8 cellular contexts compared by ENCODE assay signal in the genomic region with DNA sequence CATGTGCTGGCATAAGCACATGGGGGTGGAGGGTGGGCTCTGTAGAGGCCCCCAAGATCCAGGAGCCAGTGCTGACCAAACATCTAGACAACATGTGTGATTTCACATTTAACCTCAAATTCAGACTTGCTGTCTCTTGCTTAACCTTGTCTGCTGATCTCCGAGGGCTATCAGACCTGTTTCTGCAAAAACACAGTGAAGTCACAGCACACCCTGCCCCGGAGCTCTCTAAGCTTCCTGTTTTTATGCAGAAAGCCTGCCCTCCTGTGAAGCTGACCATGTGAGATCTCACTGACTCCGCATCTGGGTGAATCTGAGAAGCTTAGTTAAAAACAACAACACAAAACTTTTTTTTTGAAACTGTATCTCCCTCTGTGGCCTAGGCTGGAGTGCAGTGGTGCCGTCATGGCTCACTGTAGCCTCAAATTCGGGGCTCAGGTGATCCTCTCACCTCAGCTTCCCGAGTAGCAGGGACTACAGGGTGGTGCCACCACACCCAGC. TPM values are rescaled to one million over a fixed set of nuclear protein-coding genes. Genes with fewer than 3 reads are reported as not detected.
DNase-seq lines count a peak whose midpoint lies in the region; ATAC-seq and TF ChIP-seq lines count a peak whose summit lies in the region.

No MANE protein-coding gene starts in this region.

- TF ChIP-seq CTCF in astrocyte of the spinal cord (IDR thresholded peaks at IDR 0.05; ENCODE audit: low read depth, low read length): no peak
- no peak for TF ChIP-seq CTCF in right lobe of liver (IDR thresholded peaks at IDR 0.05)

- no peaks in the 10 kb centered on the region for H3K4me1 ChIP-seq in right lobe of liver
- no peaks in the 10 kb centered on the region for H3K4me1 ChIP-seq in aorta (ENCODE audit: control insufficient read depth in 1 of 2, insufficient read depth in 2 of 2, low read length in 2 of 2)

- no peaks in the 10 kb centered on the region for H3K27me3 ChIP-seq in right lobe of liver
- H3K27me3 ChIP-seq in aorta (ENCODE audit: control insufficient read depth in 1 of 2, insufficient read depth in 2 of 2, low read length in 1 of 2): no peaks in the 10 kb centered on the region

- no peak overlapping the region for H3K4me3 ChIP-seq in astrocyte of the spinal cord (ENCODE audit: low read depth, low read length)
- no peak overlapping the region for H3K4me3 ChIP-seq in right lobe of liver
- H3K4me3 ChIP-seq in aorta (ENCODE audit: low read length in 2 of 2): no peak overlapping the region

- H3K36me3 ChIP-seq in right lobe of liver (no peaks in the 10 kb centered on the region), aorta (ENCODE audit: control insufficient read depth in 1 of 2, insufficient read depth in 2 of 2, low read length in 1 of 2) (no peaks in the 10 kb centered on the region)

- peak; percentile 81 to 94 (median 92) for ATAC-seq in right lobe of liver
- ATAC-seq in aorta (ENCODE audit: low FRiP score): peak; percentile 44
- no peak for ATAC-seq in GM21447 (IDR thresholded peaks at IDR 0.05; ENCODE audit: unreplicated experiment)

- DNase-seq in activated naive CD4-positive, alpha-beta T cell treated with Interleukin-2 at 50 U/mL for 16 hours: peak; percentile 24
- DNase-seq in activated naive CD4-positive, alpha-beta T cell treated with anti-CD3 and anti-CD28 coated beads, Interleukin-2, amount 50 U/mL, for 16 hours: no peak
- DNase-seq in astrocyte of the spinal cord (ENCODE audit: low read depth, low spot score) (peak; percentile 19), right lobe of liver (peak in 1 of 3 donors; percentile 64), aorta (peak in 1 of 2 donors; percentile 79), COLO668 (lab: John Stamatoyannopoulos, UW; ENCODE audit: unreplicated experiment) (no peak), cortex of kidney (lab: John Stamatoyannopoulos, UW) (no peak)

- no peak for TF ChIP-seq POLR2A in right lobe of liver (IDR thresholded peaks at IDR 0.05)

- in situ Hi-C loops in astrocyte of the spinal cord (cut with HindIII; ENCODE audit: low sequenced_read_pairs): no loop called here

- intact Hi-C loops in right lobe of liver (cut with DNase I): no loop called here
- intact Hi-C loops in aorta (cut with DNase I): no loop called here

- H3K27ac ChIP-seq in right lobe of liver (peak overlapping the region; percentile 62 to 78 (median 66)), aorta (ENCODE audit: low read depth in 1 of 2, low read length in 2 of 2) (no peak overlapping the region)

- H3K9me3 ChIP-seq in right lobe of liver: no peaks in the 10 kb centered on the region
- no peaks in the 10 kb centered on the region for H3K9me3 ChIP-seq in aorta (ENCODE audit: control insufficient read depth, low read length)

- 24% methylated on average over 6 of the region's 6 CpGs for WGBS in right lobe of liver (ENCODE audit: insufficient coverage, low coverage, low lambda C conversion rate, missing lambda C conversion rate)
- 49 to 50% methylated on average over 6 of the region's 6 CpGs for WGBS in aorta, 2 donors

RNA-seq across cellular contexts. Expression of a gene that starts 6.6 kb away (rescaled TPM):
- total RNA-seq in right lobe of liver (1 to 10 TPM in 5 of 6 experiments, under 1 TPM in 1; 0.93 to 2.3 (median 1.6) TPM), aorta (10 to 100 TPM in 1 of 2 donors, 1 to 10 TPM in 1; 1.7 to 10.4 TPM)
- 1 to 10 TPM; 1.0 to 2.1 TPM for polyA plus RNA-seq in aorta

RNA-seq across cellular contexts. Expression of a gene that starts 9.9 kb away (rescaled TPM):
- total RNA-seq in right lobe of liver: not detected
- total RNA-seq in aorta: not detected
- polyA plus RNA-seq in aorta: not detected

RNA-seq across cellular contexts. Expression of a gene that starts 17.2 kb away (rescaled TPM):
- total RNA-seq in right lobe of liver: 1 to 10 TPM; 5.4 to 10.0 (median 6.3) TPM
- 1 to 10 TPM; 4.3 to 5.3 TPM for total RNA-seq in aorta
- 1 to 10 TPM; 3.6 to 4.8 TPM for polyA plus RNA-seq in aorta

RNA-seq across cellular contexts. Expression of a gene that starts 17.2 kb away (rescaled TPM):
- 10 to 100 TPM in 2 of 6 experiments, 1 to 10 TPM in 4; 7.9 to 16.4 (median 9.2) TPM for total RNA-seq in right lobe of liver
- total RNA-seq in aorta: 10 to 100 TPM in 1 of 2 donors, 1 to 10 TPM in 1; 5.4 to 13.1 TPM
- 1 to 10 TPM; 3.0 to 8.9 TPM for polyA plus RNA-seq in aorta

RNA-seq across cellular contexts. Expression of a gene that starts 25.5 kb away (rescaled TPM):
- total RNA-seq in right lobe of liver: under 1 TPM in 1 of 6 experiments, not detected in 5; 0.10 TPM
- not detected for total RNA-seq in aorta
- polyA plus RNA-seq in aorta: not detected

Comparison
In these comparisons a context has a peak if more than half of its experiments do, and no peak if none do; other contexts are left out.
1. DNase-seq: peak in activated naive CD4-positive, alpha-beta T cell treated with Interleukin-2 at 50 U/mL for 16 hours (single experiment) and astrocyte of the spinal cord (single experiment); none in activated naive CD4-positive, alpha-beta T cell treated with anti-CD3 and anti-CD28 coated beads, Interleukin-2, amount 50 U/mL, for 16 hours (single experiment), COLO668 (single experiment) and cortex of kidney (single experiment).
2. H3K27ac ChIP-seq: peak in right lobe of liver (3 of 3); none in aorta (0 of 2).